Comparison of ENCODE assay signal across 8 cellular contexts in genomic region chr5:142323480-142324376, GRCh38. TPM values are rescaled to one million over a fixed set of nuclear protein-coding genes. Genes with fewer than 3 reads are reported as not detected.
DNase-seq lines count a peak whose midpoint lies in the region; ATAC-seq and TF ChIP-seq lines count a peak whose summit lies in the region.

No MANE protein-coding gene starts in this region.

- in situ Hi-C loops in mammary epithelial cell (cut with MboI; ENCODE audit: low sequenced_read_pairs in 2 of 2), result loop anchor here in 1 of 2 donors (10.0 to 25.0 kb wide), 2 partner anchors 161 to 221 kb away; no protein-coding TSS in a partner anchor

- TF ChIP-seq CTCF in NB4 (IDR thresholded peaks at IDR 0.05; ENCODE audit: low read depth, low read length) (no peak), mammary epithelial cell (conservative IDR thresholded peaks at IDR 0.05 in 1 of 2, IDR thresholded peaks at IDR 0.05 in 1 of 2; ENCODE audit: extremely low read depth in 1 of 2, insufficient read depth in 1 of 2, low read depth in 1 of 2, low read length in 2 of 2) (no peak), thoracic aorta (IDR thresholded peaks at IDR 0.05) (no peak)

- dilution Hi-C loops in mammary epithelial cell (cut with HindIII; ENCODE audit: low sequenced_read_pairs), result no loop called here

- peaks cover 23% of the 10 kb centered on the region for H3K27me3 ChIP-seq in CD8-positive, alpha-beta memory T cell (ENCODE audit: insufficient read depth, low read length, poor library complexity, severe bottlenecking)
- H3K27me3 ChIP-seq in mammary epithelial cell (ENCODE audit: insufficient read depth, low read length), result no peaks in the 10 kb centered on the region
- no peaks in the 10 kb centered on the region for H3K27me3 ChIP-seq in thoracic aorta (replicated peaks; ENCODE audit: insufficient read depth)

- H3K4me1 ChIP-seq in CD8-positive, alpha-beta memory T cell (ENCODE audit: insufficient read depth, low read length), result peaks cover 25% of the 10 kb centered on the region
- H3K4me1 ChIP-seq in mammary epithelial cell (ENCODE audit: insufficient read depth, low read length) (peaks cover 45% of the 10 kb centered on the region), thoracic aorta (ENCODE audit: control insufficient read depth in 1 of 2, low read depth in 2 of 2) (peaks cover 30 to 59% of the 10 kb centered on the region in 2 donors)

- POLR2A ChIA-PET in CD8-positive, alpha-beta memory T cell (lab: Charles Lee), result interaction anchor here (0.5 kb wide), 1 partner anchor 109 kb away, joined by 3 read pairs; no protein-coding TSS in a partner anchor

- no peaks in the 10 kb centered on the region for H3K9me3 ChIP-seq in CD8-positive, alpha-beta memory T cell (ENCODE audit: low read length)
- H3K9me3 ChIP-seq in mammary epithelial cell (replicated peaks; ENCODE audit: insufficient read depth, low read length) (no peaks in the 10 kb centered on the region), thoracic aorta (no peaks in the 10 kb centered on the region)

- TF ChIP-seq POLR2A in NB4 (IDR thresholded peaks at IDR 0.05; ENCODE audit: extremely low read depth, insufficient read length), result no peak

- CTCF ChIA-PET in CD8-positive, alpha-beta memory T cell (lab: Charles Lee), result interaction anchor here (1.8 to 2.1 kb wide), 2 partner anchors 11 to 33 kb away, joined by 3 to 5 read pairs; no protein-coding TSS in a partner anchor
- CTCF ChIA-PET in mammary epithelial cell (lab: Charles Lee; ENCODE audit: low non-redundant PET), result interaction anchor here (0.6 to 0.9 kb wide), 3 partner anchors 156 to 225 kb away, joined by 3 to 14 read pairs (median 6); no protein-coding TSS in a partner anchor

- H3K4me2 ChIP-seq in mammary epithelial cell (ENCODE audit: insufficient read depth, low read depth, low read length), result peak overlapping the region; percentile 84

- peaks cover 85% of the 10 kb centered on the region for H3K79me2 ChIP-seq in mammary epithelial cell (ENCODE audit: insufficient read depth, low read length)

- H4K20me1 ChIP-seq in mammary epithelial cell (ENCODE audit: insufficient read depth, low read length), result no peaks in the 10 kb centered on the region

- no peaks in the 10 kb centered on the region for H3K9me3 Mint-ChIP-seq in CD8-positive, alpha-beta memory T cell

- intact Hi-C loops in mammary epithelial cell (cut with micrococcal nuclease), result loop anchor here (1.0 to 10.0 kb wide), 3 partner anchors 121 to 171 kb away; no protein-coding TSS in a partner anchor

- H3K27ac ChIP-seq in CD8-positive, alpha-beta memory T cell (ENCODE audit: low read depth, low read length), result peak overlapping the region; percentile 55
- H3K27ac ChIP-seq in mammary epithelial cell (ENCODE audit: insufficient read depth, low read depth, low read length) (peak overlapping the region; percentile 81), thoracic aorta (peak overlapping the region; percentile 93 to 99)

- peaks cover 42 to 75% of the 10 kb centered on the region in 2 donors for H3K27me3 Mint-ChIP-seq in CD8-positive, alpha-beta memory T cell

- peak overlapping the region; percentile 92 for H3K9ac ChIP-seq in mammary epithelial cell (ENCODE audit: insufficient read depth, low read length)

- no peaks in the 10 kb centered on the region for H3K36me3 ChIP-seq in CD8-positive, alpha-beta memory T cell (ENCODE audit: insufficient read depth, low read length)
- H3K36me3 ChIP-seq in mammary epithelial cell (ENCODE audit: insufficient read depth, low read length) (peaks cover 5% of the 10 kb centered on the region), thoracic aorta (no peaks in the 10 kb centered on the region)

- no TSS peak for BruUV-seq in mammary epithelial cell (replicated peaks; lab: Mats Ljungman, UMichigan)

- H2AFZ ChIP-seq in mammary epithelial cell (ENCODE audit: low read depth, low read length), result peak overlapping the region; percentile 68

- ATAC-seq in left lobe of liver (peak; percentile 51), thoracic aorta (ENCODE audit: insufficient number of reproducible peaks, low FRiP score, low read depth) (peak; percentile 30), HG03521 (IDR thresholded peaks at IDR 0.05; ENCODE audit: unreplicated experiment) (no peak), HG03571 (IDR thresholded peaks at IDR 0.05; ENCODE audit: unreplicated experiment) (no peak)

- H3K4me1 Mint-ChIP-seq in CD8-positive, alpha-beta memory T cell, result peaks cover 14 to 31% (median 22%) of the 10 kb centered on the region in 3 donors

- peak overlapping the region in 3 of 8 donors; percentile 13 to 59 (median 17) for H3K27ac Mint-ChIP-seq in CD8-positive, alpha-beta memory T cell

- DNase-seq in CD8-positive, alpha-beta memory T cell, result no peak
- DNase-seq in NB4 (ENCODE audit: low read depth) (peak; percentile 87), mammary epithelial cell (peak; percentile 20), left lobe of liver (ENCODE audit: low spot score) (peak; percentile 61), thoracic aorta (ENCODE audit: low spot score) (no peak), DMS 273 (lab: John Stamatoyannopoulos, UW; ENCODE audit: unreplicated experiment) (no peak)

- WGBS in mammary epithelial cell (ENCODE audit: low coverage, missing lambda C conversion rate), result 6% methylated on average over 18 of the region's 35 CpGs

- peak overlapping the region; percentile 56 for H3K4me3 ChIP-seq in CD8-positive, alpha-beta memory T cell (ENCODE audit: low read length)
- H3K4me3 ChIP-seq in NB4 (ENCODE audit: low read depth, low read length) (peak overlapping the region; percentile 91), mammary epithelial cell (replicated peaks in 1 of 3; ENCODE audit: insufficient read depth in 1 of 3, low read depth in 2 of 3, low read length in 3 of 3) (peak overlapping the region; percentile 78 to 99 (median 79)), thoracic aorta (peak overlapping the region; percentile 84)

- H3K4me3 Mint-ChIP-seq in CD8-positive, alpha-beta memory T cell, result peak overlapping the region; percentile 78 to 93 (median 87)

- peaks cover 0 to 6% (median 0%) of the 10 kb centered on the region in 3 donors for H3K36me3 Mint-ChIP-seq in CD8-positive, alpha-beta memory T cell

RNA-seq across cellular contexts. Expression of gene SPRY4, which starts 1.1 kb away (rescaled TPM):
- 1 to 10 TPM; 1.1 to 1.4 TPM for total RNA-seq in CD8-positive, alpha-beta memory T cell
- not detected for polyA plus RNA-seq in CD8-positive, alpha-beta memory T cell
- total RNA-seq in mammary epithelial cell (10 to 100 TPM; 11.5 to 40.7 TPM), left lobe of liver (6.9 TPM), thoracic aorta (100 to 1,000 TPM in 1 of 2 donors, 10 to 100 TPM in 1; 63.4 to 136 TPM)
- polyA plus RNA-seq in mammary epithelial cell, result 12.0 TPM
- polyA minus RNA-seq in mammary epithelial cell, result 59.3 TPM

Comparison
In these comparisons a context has a peak if more than half of its experiments do, and no peak if none do; other contexts are left out.
1. DNase-seq: peak in NB4 (single experiment), mammary epithelial cell (single experiment) and left lobe of liver (single experiment); none in CD8-positive, alpha-beta memory T cell (0 of 5), thoracic aorta (single experiment) and DMS 273 (single experiment).
2. ATAC-seq: peak in left lobe of liver (single experiment) and thoracic aorta (single experiment); none in HG03521 (single experiment) and HG03571 (single experiment).
3. Peak in every context shown above with its lines, with median percentiles within 50 percentile points of each other: H3K27ac ChIP-seq and H3K4me3 ChIP-seq.